In the genomic region with DNA sequence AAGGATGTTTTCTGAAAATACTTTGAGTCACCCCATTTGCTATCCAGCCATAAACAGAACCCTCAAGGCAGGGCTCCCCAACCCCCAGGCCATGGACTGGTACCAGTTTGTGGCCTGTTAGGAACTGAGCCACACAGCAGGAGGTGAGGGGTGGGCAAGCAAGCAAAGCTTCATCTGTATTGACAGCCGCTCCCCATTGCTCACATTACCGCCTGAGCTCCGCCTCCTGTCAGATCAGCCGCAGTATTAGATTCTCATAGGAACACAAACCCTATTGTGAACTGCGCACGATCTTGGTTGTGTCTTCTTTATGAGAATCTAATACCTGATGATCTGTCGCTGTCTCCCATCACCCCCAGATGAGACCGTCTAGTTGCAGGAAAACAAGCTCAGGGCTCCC, we compare ENCODE assay signal across 34 cellular contexts.
"Had no signal": no experiment of that assay in that cellular context is flagged by ENCODE, and none has a peak within 500 bp of the region (broad histone marks: within the 10 kb centered on the region; RNA-seq: fewer than 3 reads in every experiment).

No MANE protein-coding gene starts in this region.

- H3K4me3 ChIP-seq: MG63 had no signal

- H3K9me3 ChIP-seq: MG63 had no signal

- DNase-seq: Karpas-422, Kasumi-1, MG63, MM.1S, MV-4-11, NCI-H1048, NCI-H1092, NCI-H1092 treated with DMSO at 0.1 percent for 48 hours, NCI-H1105, NCI-H1105 treated with DMSO at 0.1 percent for 48 hours, NCI-H1417, NCI-H1417 treated with DMSO at 0.1 percent for 48 hours, NCI-H1436, NCI-H1436 treated with DMSO at 0.1 percent for 48 hours, NCI-H146, NCI-H1694, NCI-H1694 treated with DMSO at 0.1 percent for 48 hours, NCI-H187, NCI-H187 treated with DMSO at 0.1 percent for 48 hours, NCI-H1930, NCI-H2029, NCI-H2029 treated with DMSO at 0.1 percent for 48 hours, NCI-H2081, NCI-H2081 treated with DMSO at 0.1 percent for 48 hours, NCI-H2107, NCI-H2171, NCI-H2171 treated with DMSO at 0.1 percent for 48 hours, NCI-H2227 treated with DMSO at 0.1 percent for 48 hours, NCI-H345, NCI-H446, NCI-H446 treated with DMSO at 0.1 percent for 48 hours, NCI-H510A, NCI-H510A treated with DMSO at 0.1 percent for 48 hours, NCI-H524 had no signal

- H3K36me3 ChIP-seq: MG63 had no signal
